ENCODE assay signal across 7 cellular contexts in the genomic region with DNA sequence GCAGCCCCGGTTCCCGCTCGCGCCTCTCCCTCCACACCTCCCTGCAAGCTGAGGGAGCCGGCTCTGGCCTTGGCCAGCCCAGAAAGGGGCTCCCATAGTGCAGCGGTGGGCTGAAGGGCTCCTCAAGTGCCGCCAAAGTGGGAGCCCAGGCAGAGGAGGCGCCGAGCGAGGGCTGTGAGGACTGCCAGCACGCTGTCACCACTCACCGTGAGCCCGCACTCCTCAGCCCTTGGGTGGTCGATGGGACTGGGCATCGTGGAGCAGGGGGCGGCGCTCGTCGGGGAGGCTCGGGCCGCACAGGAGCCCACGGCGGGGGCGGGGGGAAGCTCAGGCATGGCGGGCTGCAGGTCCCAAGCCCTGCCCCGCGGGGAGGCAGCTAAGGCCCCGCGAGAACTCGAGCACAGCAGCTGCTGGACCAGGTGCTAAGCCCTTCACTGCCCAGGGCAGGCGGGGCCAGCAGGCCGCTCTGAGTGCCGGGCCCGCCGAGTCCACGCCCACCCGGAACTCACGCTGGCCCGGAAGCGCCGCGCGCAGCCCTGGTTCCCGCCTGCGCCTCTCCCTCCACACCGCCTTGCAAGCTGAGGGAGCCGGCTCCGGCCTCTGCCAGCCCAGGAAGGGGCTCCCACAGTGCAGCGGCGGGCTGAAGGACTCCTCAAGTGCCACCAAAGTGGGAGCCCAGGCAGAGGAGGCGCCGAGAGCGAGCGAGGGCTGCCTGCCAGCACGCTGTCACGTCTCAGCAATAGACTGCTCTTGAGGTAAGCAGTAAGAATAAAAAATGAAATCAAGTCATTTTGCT.
DNase-seq lines count a peak whose midpoint lies in the region; TF ChIP-seq lines count a peak whose summit lies in the region.
"Not testable (repeated sequence)": the region's sequence is repeated elsewhere in the genome, so short reads cannot be mapped to it uniquely, and the experiment has no call there.

No MANE protein-coding gene starts in this region.

- H2BK5ac ChIP-seq in trophoblast cell (ENCODE audit: low read depth, low read length, poor library complexity) = not testable (repeated sequence)

- not testable (repeated sequence) for H2BK120ac ChIP-seq in trophoblast cell (ENCODE audit: insufficient read depth, low read length, poor library complexity)

- H3K79me1 ChIP-seq in trophoblast cell (ENCODE audit: low read length) = not testable (repeated sequence)

- H4K91ac ChIP-seq in trophoblast cell (ENCODE audit: low read depth, low read length) = not testable (repeated sequence)

- not testable (repeated sequence) for H2AFZ ChIP-seq in trophoblast cell (ENCODE audit: insufficient read depth, low read length, poor library complexity)

- DNase-seq in Daoy (ENCODE audit: low read depth) = peak; percentile 97
- peak; percentile 70 to 90 (median 78) for DNase-seq in NCI-H1417 (lab: John Stamatoyannopoulos, UW)
- peak; percentile 20 for DNase-seq in NCI-H2081 treated with DMSO at 0.1 percent for 48 hours (lab: John Stamatoyannopoulos, UW)
- DNase-seq in NCI-H748 treated with DMSO at 0.1 percent for 48 hours (lab: John Stamatoyannopoulos, UW) = peak; percentile 94
- DNase-seq in SHP77 treated with DMSO at 0.1 percent for 48 hours (lab: John Stamatoyannopoulos, UW) = peak; percentile 17
- peak; percentile 80 for DNase-seq in endothelial cell (ENCODE audit: low spot score)
- peak; percentile 93 to 96 for DNase-seq in trophoblast cell

- H2AK5ac ChIP-seq in trophoblast cell (ENCODE audit: low read length) = not testable (repeated sequence)

- not testable (repeated sequence) for H3K27ac Mint-ChIP-seq in endothelial cell (ENCODE audit: unreplicated experiment)

- H4K12ac ChIP-seq in trophoblast cell (ENCODE audit: low read depth, low read length) = not testable (repeated sequence)

- not testable (repeated sequence) for H3K9me3 Mint-ChIP-seq in endothelial cell (ENCODE audit: unreplicated experiment)

- not testable (repeated sequence) for H3K23ac ChIP-seq in trophoblast cell (ENCODE audit: low read length)

- not testable (repeated sequence) for H3K4me1 ChIP-seq in trophoblast cell (ENCODE audit: control insufficient read depth in 1 of 2, insufficient read depth in 2 of 2, low read length in 2 of 2)

- not testable (repeated sequence) for H3K4me2 ChIP-seq in trophoblast cell (ENCODE audit: low read length)

- not testable (repeated sequence) for H3K27me3 ChIP-seq in trophoblast cell (ENCODE audit: insufficient read depth, low read length)

- not testable (repeated sequence) for H3K36me3 Mint-ChIP-seq in endothelial cell (ENCODE audit: low read depth, unreplicated experiment)

- H2BK12ac ChIP-seq in trophoblast cell (ENCODE audit: low read length) = not testable (repeated sequence)

- not testable (repeated sequence) for H3K14ac ChIP-seq in trophoblast cell (ENCODE audit: low read length)

- H3K27ac ChIP-seq in trophoblast cell (ENCODE audit: low read depth, low read length) = not testable (repeated sequence)

- not testable (repeated sequence) for H3K18ac ChIP-seq in trophoblast cell (ENCODE audit: low read length)

- not testable (repeated sequence) for H4K8ac ChIP-seq in trophoblast cell (ENCODE audit: low read depth, low read length)

- not testable (repeated sequence) for H3K9ac ChIP-seq in trophoblast cell (ENCODE audit: low read length)

- peak overlapping the region; percentile 65 for H3K4me3 Mint-ChIP-seq in endothelial cell (ENCODE audit: unreplicated experiment)

- not testable (repeated sequence) for H3K4me1 Mint-ChIP-seq in endothelial cell (ENCODE audit: unreplicated experiment)

- not testable (repeated sequence) for H3K79me2 ChIP-seq in trophoblast cell (ENCODE audit: control insufficient read depth, insufficient read depth, low read length, poor library complexity)

- not testable (repeated sequence) for TF ChIP-seq CTCF in endothelial cell (IDR thresholded peaks at IDR 0.05; ENCODE audit: unreplicated experiment)

- H3K4ac ChIP-seq in trophoblast cell (ENCODE audit: low read depth, low read length) = not testable (repeated sequence)

- H3K36me3 ChIP-seq in trophoblast cell (ENCODE audit: control insufficient read depth in 1 of 2, insufficient read depth in 2 of 2, low read length in 2 of 2) = not testable (repeated sequence)

- not testable (repeated sequence) for H3K4me3 ChIP-seq in trophoblast cell (ENCODE audit: low read depth, low read length)

- H3K9me3 ChIP-seq in trophoblast cell (ENCODE audit: insufficient read depth, low read depth, low read length) = not testable (repeated sequence)

- WGBS in trophoblast cell (ENCODE audit: extremely low coverage, insufficient coverage, insufficient read length) = no CpG with 5 or more reads among the region's 56 CpGs

- H3K27me3 Mint-ChIP-seq in endothelial cell (ENCODE audit: unreplicated experiment) = not testable (repeated sequence)

Comparison
In these comparisons a context has a peak if more than half of its experiments do, and no peak if none do; other contexts are left out.
1. DNase-seq: peak in every context shown above with its lines; median percentile 97 in Daoy; 94 in trophoblast cell; 94 in NCI-H748 treated with DMSO at 0.1 percent for 48 hours; 80 in endothelial cell; 78 in NCI-H1417; 20 in NCI-H2081 treated with DMSO at 0.1 percent for 48 hours; 17 in SHP77 treated with DMSO at 0.1 percent for 48 hours.